1 cellular context compared by ENCODE assay signal in genomic region chr17:28357901-28358197, GRCh38.
TF ChIP-seq lines count a peak whose summit lies in the region.

No MANE protein-coding gene starts in this region.

TF ChIP-seq in liver, 16 proteins besides CTCF, POLR2A, EP300 and RAD21 (continued from another document):
- TF ChIP-seq ZBTB33 (IDR thresholded peaks at IDR 0.05) (no peak), ATF3 (IDR thresholded peaks at IDR 0.05) (no peak), FOXA2 (IDR thresholded peaks at IDR 0.05) (no peak)
